In the genomic region with DNA sequence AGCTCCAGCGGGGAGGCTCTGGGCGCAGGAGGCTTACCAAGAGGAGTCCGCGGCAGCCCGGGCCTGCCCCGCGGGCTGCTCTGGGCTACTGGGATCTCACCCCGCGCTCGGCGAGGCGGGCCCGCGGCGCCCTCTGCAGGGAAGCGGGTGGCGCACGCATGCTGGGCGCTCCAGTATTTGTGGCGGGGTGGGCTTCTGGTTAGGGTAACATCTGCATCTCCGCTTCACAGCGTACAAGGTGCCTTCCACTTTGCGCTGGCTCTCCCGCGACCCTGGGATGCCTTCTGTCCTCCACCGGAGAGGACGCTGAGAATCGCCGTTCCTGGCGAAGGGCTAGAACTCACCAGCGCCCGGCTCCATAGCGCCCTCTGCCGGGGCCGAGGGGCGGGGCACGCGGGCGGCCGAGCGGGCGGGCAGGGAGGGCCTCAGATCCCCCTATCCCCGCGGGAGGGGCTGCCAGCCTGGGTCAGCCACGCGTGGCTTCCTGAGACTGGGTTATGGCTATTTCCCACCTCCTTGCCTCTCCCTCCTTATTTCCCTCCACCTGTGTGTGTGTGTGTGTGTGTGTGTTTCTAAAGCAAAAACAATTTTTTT, we compare ENCODE assay signal across 8 cellular contexts. TPM values are rescaled to one million over a fixed set of nuclear protein-coding genes. Genes with fewer than 3 reads are reported as not detected.
DNase-seq lines count a peak whose midpoint lies in the region; TF ChIP-seq lines count a peak whose summit lies in the region.

No MANE protein-coding gene starts in this region.

- H4K8ac ChIP-seq in neuronal stem cell (ENCODE audit: low read depth, low read length) = no peak overlapping the region

- peak overlapping the region; percentile 82 for H3K4me3 ChIP-seq in DOHH2 (ENCODE audit: low read length)
- H3K4me3 ChIP-seq in GM23248 = peak overlapping the region; percentile 71
- peak overlapping the region; percentile 68 for H3K4me3 ChIP-seq in Karpas-422 (ENCODE audit: low read length)
- H3K4me3 ChIP-seq in neuronal stem cell (ENCODE audit: low read length in 2 of 2) = peak overlapping the region in 1 of 2 donors; percentile 87
- peak overlapping the region; percentile 72 to 85 (median 79) for H3K4me3 ChIP-seq in subcutaneous abdominal adipose tissue (ENCODE audit: low read depth in 1 of 5, low read length in 5 of 5)

- no peak overlapping the region for H2AK5ac ChIP-seq in neuronal stem cell (ENCODE audit: low read depth, low read length)

- in situ Hi-C loops in GM23248 (cut with MboI) = loop anchor here (10.0 to 25.0 kb wide), 3 partner anchors 134 to 709 kb away; no protein-coding TSS in a partner anchor

- no peaks in the 10 kb centered on the region for H3F3A ChIP-seq in DOHH2 (ENCODE audit: control insufficient read depth, insufficient read depth)
- H3F3A ChIP-seq in GM23248 (ENCODE audit: insufficient read depth) = peaks cover 14% of the 10 kb centered on the region

- H2BK12ac ChIP-seq in neuronal stem cell (ENCODE audit: low read length) = no peak overlapping the region

- H4K20me1 ChIP-seq in DOHH2 (ENCODE audit: control insufficient read depth, insufficient read depth, low read depth, low read length) (no peaks in the 10 kb centered on the region), GM23248 (ENCODE audit: insufficient read depth) (no peaks in the 10 kb centered on the region), Karpas-422 (ENCODE audit: insufficient read depth, low read depth, low read length) (no peaks in the 10 kb centered on the region)

- H3K79me1 ChIP-seq in neuronal stem cell (ENCODE audit: low read depth, low read length) = no peaks in the 10 kb centered on the region

- no peak overlapping the region for H2BK120ac ChIP-seq in neuronal stem cell (ENCODE audit: low read depth, low read length)

- H3K4me1 ChIP-seq in DOHH2 (ENCODE audit: control insufficient read depth, low read length) (peaks cover 3% of the 10 kb centered on the region), GM23248 (ENCODE audit: insufficient read depth) (peaks cover 16% of the 10 kb centered on the region), Karpas-422 (ENCODE audit: low read length) (peaks cover 13% of the 10 kb centered on the region), neuronal stem cell (ENCODE audit: control insufficient read depth in 2 of 2, insufficient read depth in 1 of 2, low read depth in 1 of 2, low read length in 2 of 2) (peaks cover 0 to 3% of the 10 kb centered on the region in 2 donors), subcutaneous abdominal adipose tissue (ENCODE audit: control insufficient read depth in 5 of 5, insufficient read depth in 5 of 5, low read length in 5 of 5) (peaks cover 0 to 10% (median 7%) of the 10 kb centered on the region in 5 donors)

- H4K91ac ChIP-seq in neuronal stem cell (ENCODE audit: low read depth, low read length, poor library complexity) = no peak overlapping the region

- H3K27ac ChIP-seq in DOHH2 (ENCODE audit: low read depth, low read length) (no peak overlapping the region), GM23248 (peak overlapping the region; percentile 95), Karpas-422 (ENCODE audit: low read length) (no peak overlapping the region), neuronal stem cell (replicated peaks; ENCODE audit: low read length) (peak overlapping the region; percentile 74), subcutaneous abdominal adipose tissue (ENCODE audit: low read depth, low read length) (peak overlapping the region; percentile 16)

- H2AFZ ChIP-seq in GM23248 (peak overlapping the region; percentile 85), Karpas-422 (ENCODE audit: low read length) (peak overlapping the region; percentile 88), neuronal stem cell (ENCODE audit: low read length) (no peak overlapping the region)

- no peak overlapping the region for H2BK5ac ChIP-seq in neuronal stem cell (ENCODE audit: low read length)

- no peaks in the 10 kb centered on the region for H3K36me3 ChIP-seq in DOHH2 (ENCODE audit: control insufficient read depth, low read length)
- H3K36me3 ChIP-seq in GM23248 (ENCODE audit: low read depth) = no peaks in the 10 kb centered on the region
- no peaks in the 10 kb centered on the region for H3K36me3 ChIP-seq in Karpas-422 (ENCODE audit: insufficient read depth, low read length)
- no peaks in the 10 kb centered on the region for H3K36me3 ChIP-seq in neuronal stem cell (replicated peaks in 1 of 2; ENCODE audit: control insufficient read depth in 2 of 2, insufficient read depth in 2 of 2, low read length in 2 of 2)
- no peaks in the 10 kb centered on the region for H3K36me3 ChIP-seq in subcutaneous abdominal adipose tissue (ENCODE audit: control insufficient read depth in 5 of 5, insufficient read depth in 5 of 5, low read length in 5 of 5)

- DNase-seq in GM23248 = peak; percentile 87
- DNase-seq in Karpas-422 = peak; percentile 91
- DNase-seq in RPMI7951 (ENCODE audit: low read depth) = peak; percentile 80
- DNase-seq in activated effector memory CD4-positive, alpha-beta T cell treated with Interleukin-2 at 50 U/mL for 16 hours = peak; percentile 74
- DNase-seq in foreskin melanocyte = peak; percentile 78
- DNase-seq in neuronal stem cell (ENCODE audit: low spot score) = peak; percentile 87

- no peak overlapping the region for H2BK15ac ChIP-seq in neuronal stem cell (ENCODE audit: low read length)

- H3K79me2 ChIP-seq in DOHH2 (ENCODE audit: control insufficient read depth, low read length) (no peaks in the 10 kb centered on the region), GM23248 (ENCODE audit: insufficient read depth) (no peaks in the 10 kb centered on the region), Karpas-422 (ENCODE audit: low read length) (no peaks in the 10 kb centered on the region)

- H3K14ac ChIP-seq in neuronal stem cell (ENCODE audit: low read length) = peak overlapping the region; percentile 98

- H3K23ac ChIP-seq in neuronal stem cell (ENCODE audit: low read depth, low read length, poor library complexity) = no peak overlapping the region

- H3K27me3 ChIP-seq in DOHH2 (ENCODE audit: control insufficient read depth, low read length) (no peaks in the 10 kb centered on the region), GM23248 (replicated peaks; ENCODE audit: insufficient read depth) (no peaks in the 10 kb centered on the region), Karpas-422 (ENCODE audit: low read length) (0 out of 2 replicates have a peak, but pooled peaks cover 3% of the 10 kb centered on the region), neuronal stem cell (ENCODE audit: control insufficient read depth in 3 of 3, insufficient read depth in 3 of 3, low read depth in 1 of 3, low read length in 3 of 3) (no peaks in the 10 kb centered on the region), subcutaneous abdominal adipose tissue (ENCODE audit: control insufficient read depth in 5 of 5, insufficient read depth in 4 of 5, low read length in 5 of 5) (peaks cover 0 to 2% (median 0%) of the 10 kb centered on the region in 5 donors)

- peak overlapping the region; percentile 98 for H3K18ac ChIP-seq in neuronal stem cell (ENCODE audit: low read length)

- H3K9me2 ChIP-seq in DOHH2 (replicated peaks; ENCODE audit: control insufficient read depth, low read length) (no peaks in the 10 kb centered on the region), GM23248 (ENCODE audit: insufficient read depth) (no peaks in the 10 kb centered on the region), Karpas-422 (replicated peaks; ENCODE audit: insufficient read depth, low read length) (no peaks in the 10 kb centered on the region)

- H3K4me2 ChIP-seq in DOHH2 (ENCODE audit: low read length) (peak overlapping the region; percentile 72), GM23248 (ENCODE audit: unreplicated experiment) (peak overlapping the region; percentile 43), Karpas-422 (ENCODE audit: low read depth, low read length, poor library complexity, severe bottlenecking) (peak overlapping the region; percentile 72), neuronal stem cell (ENCODE audit: insufficient read depth, low read length, poor library complexity, severe bottlenecking) (peak overlapping the region; percentile 60)

- peak overlapping the region; percentile 77 for H3K9ac ChIP-seq in GM23248
- H3K9ac ChIP-seq in Karpas-422 (ENCODE audit: low read length) = peak overlapping the region; percentile 70
- peak overlapping the region; percentile 88 for H3K9ac ChIP-seq in neuronal stem cell (ENCODE audit: low read depth, low read length, poor library complexity)
- H3K9ac ChIP-seq in subcutaneous abdominal adipose tissue (ENCODE audit: low read length in 5 of 5) = peak overlapping the region in 4 of 5 donors; percentile 56 to 85 (median 64)

- WGBS in GM23248 (ENCODE audit: low coverage in 1 of 2, low lambda C conversion rate in 2 of 2, missing lambda C conversion rate in 2 of 2), 2 experiments = 2 to 4% methylated on average over 42 to 45 of the region's 46 CpGs
- WGBS in neuronal stem cell (ENCODE audit: extremely low coverage in 2 of 2, insufficient read length in 2 of 2, insufficient replicate concordance in 1 of 2), 2 donors = no CpG with 5 or more reads among the region's 46 CpGs

- TF ChIP-seq CTCF in DOHH2 (IDR thresholded peaks at IDR 0.05; ENCODE audit: low read depth, low read length, poor library complexity, severe bottlenecking) = peak; percentile 100

- H3K4ac ChIP-seq in neuronal stem cell (ENCODE audit: low read length) = peak overlapping the region; percentile 85

- H3K9me3 ChIP-seq in DOHH2 (ENCODE audit: control insufficient read depth, insufficient read depth, low read length) = no peaks in the 10 kb centered on the region
- H3K9me3 ChIP-seq in GM23248 (ENCODE audit: low read depth) = no peaks in the 10 kb centered on the region
- no peaks in the 10 kb centered on the region for H3K9me3 ChIP-seq in Karpas-422 (ENCODE audit: low read length)
- H3K9me3 ChIP-seq in neuronal stem cell (replicated peaks in 1 of 2; ENCODE audit: control insufficient read depth in 2 of 2, insufficient read depth in 1 of 2, low read depth in 1 of 2, low read length in 2 of 2) = no peaks in the 10 kb centered on the region
- no peaks in the 10 kb centered on the region for H3K9me3 ChIP-seq in subcutaneous abdominal adipose tissue (ENCODE audit: control insufficient read depth in 5 of 5, low read length in 5 of 5)

RNA-seq across cellular contexts. Expression of gene CTBS, which starts 46.6 kb away (rescaled TPM):
- total RNA-seq in GM23248 (2014; rRNA removed; shearing (Covaris generic)) = 13.5 and 22.9 TPM in 2 replicates
- polyA plus RNA-seq in GM23248 (2016; fragmentation: Nextera tagmentation; extraction: Ambion mirVana) = 52.4 and 53.7 TPM in 2 replicates
- total RNA-seq in Karpas-422 (2014; rRNA removed; shearing (Covaris generic); ENCODE audit: low replicate concordance) = 5.7 and 19.2 TPM in 2 replicates
- total RNA-seq in RPMI7951 (2014; rRNA removed; shearing (Covaris generic)) = 18.6 and 29.0 TPM in 2 replicates
- 5.8 TPM for polyA plus RNA-seq in neuronal stem cell (2013, experiment 1 of 2)
- 6.0 TPM for polyA plus RNA-seq in neuronal stem cell (2013, experiment 2 of 2)

Comparison
In these comparisons a context has a peak if more than half of its experiments do, and no peak if none do; other contexts are left out.
1. H3K27ac ChIP-seq: peak in GM23248 (single experiment), neuronal stem cell (single experiment) and subcutaneous abdominal adipose tissue (single experiment); none in DOHH2 (single experiment) and Karpas-422 (single experiment).
2. Peak in every context shown above with its lines, with median percentiles within 50 percentile points of each other: H3K4me2 ChIP-seq, DNase-seq and H3K9ac ChIP-seq.